17 cellular contexts compared by ENCODE assay signal in the genomic region with DNA sequence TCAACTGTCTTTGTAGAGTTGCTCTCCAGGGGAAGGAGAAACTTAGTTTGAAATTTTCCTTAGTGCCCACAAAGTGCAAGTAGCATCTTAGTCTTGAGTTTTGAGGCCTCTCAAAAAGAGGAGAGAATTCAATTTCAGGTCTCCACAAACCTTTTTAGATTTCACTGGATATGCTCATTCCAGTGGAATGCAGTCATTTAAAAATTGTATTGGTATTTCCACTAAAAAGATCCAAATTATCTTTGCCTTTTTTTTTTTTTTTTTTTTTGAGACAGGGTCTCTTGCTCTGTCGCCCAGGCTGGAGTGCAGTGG. TPM values are rescaled to one million over a fixed set of nuclear protein-coding genes. Genes with fewer than 3 reads are reported as not detected.
"Had no signal": no experiment of that assay in that cellular context is flagged by ENCODE, and none has a peak within 500 bp of the region (broad histone marks: within the 10 kb centered on the region; RNA-seq: fewer than 3 reads in every experiment).

No MANE protein-coding gene starts in this region.

- DNase-seq: activated CD8-positive, alpha-beta memory T cell treated with anti-CD3 and anti-CD28 coated beads for 24 hours; activated CD8-positive, alpha-beta memory T cell treated with anti-CD3 and anti-CD28 coated beads, Interleukin-2, amount 50 U/mL, for 48 hours; activated gamma-delta T cell; anterior cingulate cortex; caudate nucleus; colonic mucosa; head of caudate nucleus; stimulated activated CD4-positive, alpha-beta T cell treated with anti-CD3 and anti-CD28 coated beads, Interleukin-1b, Interleukin-23, amount 100 ng/mL, for 48 hours; stimulated activated naive CD8-positive, alpha-beta T cell treated with anti-CD3 and anti-CD28 coated beads, Interleukin-15, Interleukin-2, amounts not matched to agents 100 U/mL and 50 U/mL, for 24 hours; substantia nigra; tibial artery; uterus had no signal

- H3K27me3 Mint-ChIP-seq: brain had no signal

- H3K27ac ChIP-seq: colonic mucosa, tibial artery, uterus had no signal

- H3K36me3 Mint-ChIP-seq: mesothelial cell of epicardium had no signal

- H3K27me3 ChIP-seq: colonic mucosa, uterus had no signal

- H3K27ac Mint-ChIP-seq: mesothelial cell of epicardium had no signal

- H3K4me3 ChIP-seq: colonic mucosa, lung, tibial artery, uterus had no signal

- H3K36me3 ChIP-seq: colonic mucosa, tibial artery, uterus had no signal

- ATAC-seq: activated CD4-positive, CD25-positive, alpha-beta regulatory T cell treated with anti-CD3 and anti-CD28 coated beads, Interleukin-2, amount 50 U/mL, for 24 hours; stimulated activated naive CD8-positive, alpha-beta T cell treated with anti-CD3 and anti-CD28 coated beads, Interleukin-15, Interleukin-2, amounts not matched to agents 100 U/mL and 50 U/mL, for 24 hours had no signal

- H3K4me1 ChIP-seq: colonic mucosa, tibial artery, uterus had no signal

- H3K9me3 ChIP-seq: colonic mucosa, tibial artery, uterus had no signal

- H3K9me3 Mint-ChIP-seq: brain, mesothelial cell of epicardium had no signal

- H3K4me3 Mint-ChIP-seq: brain, mesothelial cell of epicardium had no signal

RNA-seq across cellular contexts. Expression of a gene that starts 6.9 kb away (rescaled TPM):
- total RNA-seq: posterior vena cava had no signal
